ENCODE assay signal across 9 cellular contexts in genomic region chr7:95296456-95296855, GRCh38. TPM values are rescaled to one million over a fixed set of nuclear protein-coding genes. Genes with fewer than 3 reads are reported as not detected.
"Had no signal": no experiment of that assay in that cellular context is flagged by ENCODE, and none has a peak within 500 bp of the region (broad histone marks: within the 10 kb centered on the region; RNA-seq: fewer than 3 reads in every experiment).

No MANE protein-coding gene starts in this region.

- ATAC-seq: HCT116, K562 had no signal

- H3K36me3 ChIP-seq: HAP-1 had no signal

- H3K9me3 ChIP-seq: HAP-1 had no signal

- H3K4me3 ChIP-seq: GM23248, HAP-1, K562 had no signal

- DNase-seq: GM23248, GOT3, H7, HFFc6, IMR-90 had no signal

- H2AFZ ChIP-seq: GM23248 had no signal

- H3K27ac ChIP-seq: GM23248 had no signal

- H3K9ac ChIP-seq: GM23248 had no signal

RNA-seq across cellular contexts. Expression of gene PON1, which starts 27.9 kb away (rescaled TPM):
- total RNA-seq: GM23248, H4, H7, HFFc6, IMR-90, K562 had no signal
- polyA plus RNA-seq: GM23248, IMR-90, K562 had no signal
